In the genomic region with DNA sequence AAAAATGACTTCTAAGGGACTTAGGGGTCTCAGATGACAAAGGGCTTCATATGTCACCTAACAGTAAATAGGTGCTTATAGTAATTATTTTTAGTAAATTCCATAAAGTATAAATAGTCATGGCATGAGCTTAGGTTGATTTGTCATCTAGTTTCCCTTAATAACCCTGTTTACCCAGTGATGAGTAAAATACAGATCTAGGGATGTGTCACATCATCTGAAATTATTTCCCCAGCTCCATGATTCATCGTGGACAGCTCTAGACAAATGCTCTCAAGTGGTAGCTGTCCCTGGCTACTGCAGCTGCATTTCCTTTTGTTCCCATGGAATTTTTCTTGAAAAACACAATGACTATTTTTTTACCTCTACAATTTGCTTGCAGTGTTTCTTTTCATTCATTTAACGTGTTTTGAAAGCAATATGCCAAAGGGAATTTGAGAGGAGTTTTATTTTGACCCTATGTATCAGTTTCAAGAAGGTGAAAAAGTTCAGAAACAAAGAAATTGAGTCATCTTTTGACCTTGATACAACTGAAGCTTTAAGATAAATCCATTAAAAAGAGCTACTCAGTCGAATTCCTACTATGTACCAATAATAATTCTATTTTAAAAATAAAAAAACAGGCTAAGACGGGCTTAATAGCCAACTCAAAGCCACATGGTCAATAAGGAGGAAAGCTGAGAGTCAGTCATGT, we compare ENCODE assay signal across 1 cellular context.
TF ChIP-seq lines count a peak whose summit lies in the region.

No MANE protein-coding gene starts in this region.

TF ChIP-seq in GM12878, 131 proteins besides CTCF, POLR2A, EP300 and RAD21 (continued from another document and continues in another):
- TF ChIP-seq BRCA1 (IDR thresholded peaks at IDR 0.05; ENCODE audit: low read depth, low read length): no peak
- TF ChIP-seq ZNF622 (IDR thresholded peaks at IDR 0.05): no peak
- TF ChIP-seq WRNIP1 (IDR thresholded peaks at IDR 0.05; ENCODE audit: borderline replicate concordance, low read depth, low read length): no peak
- no peak for TF ChIP-seq SKIL (IDR thresholded peaks at IDR 0.05; ENCODE audit: low read depth, poor library complexity, severe bottlenecking)
- TF ChIP-seq NRF1 (conservative IDR thresholded peaks at IDR 0.05; ENCODE audit: low read depth, low read length): no peak
- peak; percentile 27 to 36; a peak in 2 of 4 replicates for TF ChIP-seq IKZF2 (IDR thresholded peaks at IDR 0.05)
- TF ChIP-seq NR2C1 (IDR thresholded peaks at IDR 0.05): no peak
- no peak for TF ChIP-seq GATAD2B (conservative IDR thresholded peaks at IDR 0.05; ENCODE audit: low read depth)
- no peak for TF ChIP-seq TARDBP (IDR thresholded peaks at IDR 0.05; ENCODE audit: borderline replicate concordance)
- TF ChIP-seq, protein P1, sequence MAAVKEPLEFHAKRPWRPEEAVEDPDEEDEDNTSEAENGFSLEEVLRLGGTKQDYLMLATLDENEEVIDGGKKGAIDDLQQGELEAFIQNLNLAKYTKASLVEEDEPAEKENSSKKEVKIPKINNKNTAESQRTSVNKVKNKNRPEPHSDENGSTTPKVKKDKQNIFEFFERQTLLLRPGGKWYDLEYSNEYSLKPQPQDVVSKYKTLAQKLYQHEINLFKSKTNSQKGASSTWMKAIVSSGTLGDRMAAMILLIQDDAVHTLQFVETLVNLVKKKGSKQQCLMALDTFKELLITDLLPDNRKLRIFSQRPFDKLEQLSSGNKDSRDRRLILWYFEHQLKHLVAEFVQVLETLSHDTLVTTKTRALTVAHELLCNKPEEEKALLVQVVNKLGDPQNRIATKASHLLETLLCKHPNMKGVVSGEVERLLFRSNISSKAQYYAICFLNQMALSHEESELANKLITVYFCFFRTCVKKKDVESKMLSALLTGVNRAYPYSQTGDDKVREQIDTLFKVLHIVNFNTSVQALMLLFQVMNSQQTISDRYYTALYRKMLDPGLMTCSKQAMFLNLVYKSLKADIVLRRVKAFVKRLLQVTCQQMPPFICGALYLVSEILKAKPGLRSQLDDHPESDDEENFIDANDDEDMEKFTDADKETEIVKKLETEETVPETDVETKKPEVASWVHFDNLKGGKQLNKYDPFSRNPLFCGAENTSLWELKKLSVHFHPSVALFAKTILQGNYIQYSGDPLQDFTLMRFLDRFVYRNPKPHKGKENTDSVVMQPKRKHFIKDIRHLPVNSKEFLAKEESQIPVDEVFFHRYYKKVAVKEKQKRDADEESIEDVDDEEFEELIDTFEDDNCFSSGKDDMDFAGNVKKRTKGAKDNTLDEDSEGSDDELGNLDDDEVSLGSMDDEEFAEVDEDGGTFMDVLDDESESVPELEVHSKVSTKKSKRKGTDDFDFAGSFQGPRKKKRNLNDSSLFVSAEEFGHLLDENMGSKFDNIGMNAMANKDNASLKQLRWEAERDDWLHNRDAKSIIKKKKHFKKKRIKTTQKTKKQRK (IDR thresholded peaks at IDR 0.05; ENCODE audit: low read depth, low read length): no peak
- no peak for TF ChIP-seq CHD1 (IDR thresholded peaks at IDR 0.05; ENCODE audit: low read depth, low read length)
- no peak for TF ChIP-seq ZNF687 (IDR thresholded peaks at IDR 0.05)
- TF ChIP-seq ESRRA (IDR thresholded peaks at IDR 0.05; ENCODE audit: low read length): no peak
- peak; percentile 40; the same call in 1 of the 2 replicates for TF ChIP-seq PML (IDR thresholded peaks at IDR 0.05; ENCODE audit: low read length)
- TF ChIP-seq IRF3 (IDR thresholded peaks at IDR 0.05): no peak
- TF ChIP-seq CREM (IDR thresholded peaks at IDR 0.05; ENCODE audit: low read depth): peak; percentile 87
- no peak for TF ChIP-seq SUPT20H (IDR thresholded peaks at IDR 0.05; ENCODE audit: borderline replicate concordance, control insufficient read depth, low read depth, low read length)
- no peak for TF ChIP-seq SP1 (IDR thresholded peaks at IDR 0.05; ENCODE audit: low read depth, low read length)
- no peak for TF ChIP-seq KDM1A (IDR thresholded peaks at IDR 0.05; ENCODE audit: borderline replicate concordance)
- TF ChIP-seq STAT1 (conservative IDR thresholded peaks at IDR 0.05): no peak
- no peak for TF ChIP-seq HDAC2 (IDR thresholded peaks at IDR 0.05)
- no peak for TF ChIP-seq BHLHE40 (IDR thresholded peaks at IDR 0.05; ENCODE audit: borderline replicate concordance in 1 of 2, low read depth in 2 of 2, low read length in 1 of 2)
- no peak for TF ChIP-seq SMAD1 (IDR thresholded peaks at IDR 0.05; ENCODE audit: low read depth, partially characterized antibody)
- peak in 1 of 2 experiments; percentile 35; a peak in 1 of 4 replicates for TF ChIP-seq SRF (IDR thresholded peaks at IDR 0.05; ENCODE audit: low read depth in 2 of 2, low read length in 2 of 2)
- TF ChIP-seq CEBPB (IDR thresholded peaks at IDR 0.05; ENCODE audit: borderline replicate concordance in 1 of 2, low read depth in 2 of 2, low read length in 2 of 2): peak in 1 of 2 experiments; percentile 84; a peak in 1 of 4 replicates
- TF ChIP-seq HDAC6 (IDR thresholded peaks at IDR 0.05; ENCODE audit: unreplicated experiment): no peak
- TF ChIP-seq SREBF2 (IDR thresholded peaks at IDR 0.05; ENCODE audit: low read length): no peak
- TF ChIP-seq STAT3 (IDR thresholded peaks at IDR 0.05; ENCODE audit: low read depth, low read length): no peak
- TF ChIP-seq MTA2 (IDR thresholded peaks at IDR 0.05; ENCODE audit: low read depth): no peak
- no peak for TF ChIP-seq ZNF274 (IDR thresholded peaks at IDR 0.05; ENCODE audit: insufficient read depth, insufficient read length)
- no peak for TF ChIP-seq NR2C2 (IDR thresholded peaks at IDR 0.05; ENCODE audit: borderline replicate concordance, control insufficient read depth, insufficient read length, low read depth)
- TF ChIP-seq, protein P2, sequence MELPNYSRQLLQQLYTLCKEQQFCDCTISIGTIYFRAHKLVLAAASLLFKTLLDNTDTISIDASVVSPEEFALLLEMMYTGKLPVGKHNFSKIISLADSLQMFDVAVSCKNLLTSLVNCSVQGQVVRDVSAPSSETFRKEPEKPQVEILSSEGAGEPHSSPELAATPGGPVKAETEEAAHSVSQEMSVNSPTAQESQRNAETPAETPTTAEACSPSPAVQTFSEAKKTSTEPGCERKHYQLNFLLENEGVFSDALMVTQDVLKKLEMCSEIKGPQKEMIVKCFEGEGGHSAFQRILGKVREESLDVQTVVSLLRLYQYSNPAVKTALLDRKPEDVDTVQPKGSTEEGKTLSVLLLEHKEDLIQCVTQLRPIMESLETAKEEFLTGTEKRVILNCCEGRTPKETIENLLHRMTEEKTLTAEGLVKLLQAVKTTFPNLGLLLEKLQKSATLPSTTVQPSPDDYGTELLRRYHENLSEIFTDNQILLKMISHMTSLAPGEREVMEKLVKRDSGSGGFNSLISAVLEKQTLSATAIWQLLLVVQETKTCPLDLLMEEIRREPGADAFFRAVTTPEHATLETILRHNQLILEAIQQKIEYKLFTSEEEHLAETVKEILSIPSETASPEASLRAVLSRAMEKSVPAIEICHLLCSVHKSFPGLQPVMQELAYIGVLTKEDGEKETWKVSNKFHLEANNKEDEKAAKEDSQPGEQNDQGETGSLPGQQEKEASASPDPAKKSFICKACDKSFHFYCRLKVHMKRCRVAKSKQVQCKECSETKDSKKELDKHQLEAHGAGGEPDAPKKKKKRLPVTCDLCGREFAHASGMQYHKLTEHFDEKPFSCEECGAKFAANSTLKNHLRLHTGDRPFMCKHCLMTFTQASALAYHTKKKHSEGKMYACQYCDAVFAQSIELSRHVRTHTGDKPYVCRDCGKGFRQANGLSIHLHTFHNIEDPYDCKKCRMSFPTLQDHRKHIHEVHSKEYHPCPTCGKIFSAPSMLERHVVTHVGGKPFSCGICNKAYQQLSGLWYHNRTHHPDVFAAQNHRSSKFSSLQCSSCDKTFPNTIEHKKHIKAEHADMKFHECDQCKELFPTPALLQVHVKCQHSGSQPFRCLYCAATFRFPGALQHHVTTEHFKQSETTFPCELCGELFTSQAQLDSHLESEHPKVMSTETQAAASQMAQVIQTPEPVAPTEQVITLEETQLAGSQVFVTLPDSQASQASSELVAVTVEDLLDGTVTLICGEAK (IDR thresholded peaks at IDR 0.05; ENCODE audit: borderline replicate concordance): no peak
- no peak for TF ChIP-seq POU2F2 (IDR thresholded peaks at IDR 0.05; ENCODE audit: borderline replicate concordance, low read depth, low read length)
- TF ChIP-seq ZNF217 (IDR thresholded peaks at IDR 0.05): no peak
- TF ChIP-seq, protein P3, sequence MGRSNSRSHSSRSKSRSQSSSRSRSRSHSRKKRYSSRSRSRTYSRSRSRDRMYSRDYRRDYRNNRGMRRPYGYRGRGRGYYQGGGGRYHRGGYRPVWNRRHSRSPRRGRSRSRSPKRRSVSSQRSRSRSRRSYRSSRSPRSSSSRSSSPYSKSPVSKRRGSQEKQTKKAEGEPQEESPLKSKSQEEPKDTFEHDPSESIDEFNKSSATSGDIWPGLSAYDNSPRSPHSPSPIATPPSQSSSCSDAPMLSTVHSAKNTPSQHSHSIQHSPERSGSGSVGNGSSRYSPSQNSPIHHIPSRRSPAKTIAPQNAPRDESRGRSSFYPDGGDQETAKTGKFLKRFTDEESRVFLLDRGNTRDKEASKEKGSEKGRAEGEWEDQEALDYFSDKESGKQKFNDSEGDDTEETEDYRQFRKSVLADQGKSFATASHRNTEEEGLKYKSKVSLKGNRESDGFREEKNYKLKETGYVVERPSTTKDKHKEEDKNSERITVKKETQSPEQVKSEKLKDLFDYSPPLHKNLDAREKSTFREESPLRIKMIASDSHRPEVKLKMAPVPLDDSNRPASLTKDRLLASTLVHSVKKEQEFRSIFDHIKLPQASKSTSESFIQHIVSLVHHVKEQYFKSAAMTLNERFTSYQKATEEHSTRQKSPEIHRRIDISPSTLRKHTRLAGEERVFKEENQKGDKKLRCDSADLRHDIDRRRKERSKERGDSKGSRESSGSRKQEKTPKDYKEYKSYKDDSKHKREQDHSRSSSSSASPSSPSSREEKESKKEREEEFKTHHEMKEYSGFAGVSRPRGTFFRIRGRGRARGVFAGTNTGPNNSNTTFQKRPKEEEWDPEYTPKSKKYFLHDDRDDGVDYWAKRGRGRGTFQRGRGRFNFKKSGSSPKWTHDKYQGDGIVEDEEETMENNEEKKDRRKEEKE (IDR thresholded peaks at IDR 0.05): no peak
- 0 out of 2 replicates have a peak, but pooled peaks have one; percentile 17 for TF ChIP-seq IKZF1 (conservative IDR thresholded peaks at IDR 0.05)
- peak; percentile 92; the same call in 1 of the 2 replicates for TF ChIP-seq FOXM1 (IDR thresholded peaks at IDR 0.05; ENCODE audit: low read depth, low read length)
- no peak for TF ChIP-seq ELK1 (IDR thresholded peaks at IDR 0.05; ENCODE audit: low read depth, low read length)
- TF ChIP-seq POLR2AphosphoS2 (IDR thresholded peaks at IDR 0.05; ENCODE audit: low read depth, low read length): no peak
- no peak for TF ChIP-seq MXI1 (IDR thresholded peaks at IDR 0.05; ENCODE audit: low read depth, low read length)
- peak; percentile 55; the same call in 1 of the 2 replicates for TF ChIP-seq CREB1 (IDR thresholded peaks at IDR 0.05; ENCODE audit: low read depth)
- TF ChIP-seq TCF7 (IDR thresholded peaks at IDR 0.05; ENCODE audit: borderline replicate concordance): 0 out of 2 replicates have a peak, but pooled peaks have one; percentile 58
